Comparison of ENCODE assay signal across 17 cellular contexts in genomic region chr14:35992816-35993511, GRCh38.
DNase-seq lines count a peak whose midpoint lies in the region; ATAC-seq and TF ChIP-seq lines count a peak whose summit lies in the region.
"Had no signal": no experiment of that assay in that cellular context is flagged by ENCODE, and none has a peak within 500 bp of the region (broad histone marks: within the 10 kb centered on the region; RNA-seq: fewer than 3 reads in every experiment).

No MANE protein-coding gene starts in this region.

- H3K4me1 Mint-ChIP-seq in T-helper 2 cell treated with Interferon-gamma antibody and Interleukin-4, amounts not matched to agents 5 μg/mL and 100 μg/mL, for 36 hours (ENCODE audit: low read depth) = no peaks in the 10 kb centered on the region

- no peak for TF ChIP-seq CTCF in left lung (IDR thresholded peaks at IDR 0.05)

- intact Hi-C loops in left lung (cut with DNase I) = no loop called here

- ATAC-seq in left lung (peak; percentile 98), HG03439 (IDR thresholded peaks at IDR 0.05; ENCODE audit: unreplicated experiment) (no peak)
- ATAC-seq: A549, PC-3 had no signal

- no peaks in the 10 kb centered on the region for H3K9me3 Mint-ChIP-seq in T-helper 2 cell treated with Interferon-gamma antibody and Interleukin-4, amounts not matched to agents 5 μg/mL and 100 μg/mL, for 36 hours

- H3K27ac Mint-ChIP-seq in T-helper 2 cell treated with Interferon-gamma antibody and Interleukin-4, amounts not matched to agents 5 μg/mL and 100 μg/mL, for 36 hours = no peak overlapping the region

- DNase-seq in Ammon's horn (ENCODE audit: low spot score) (peak; percentile 59), NCI-H1092 treated with DMSO at 0.1 percent for 48 hours (lab: John Stamatoyannopoulos, UW) (peak; percentile 57), NCI-H69 (lab: John Stamatoyannopoulos, UW) (peak; percentile 19), left lung (peak in 1 of 2 donors; percentile 39), cerebellum (ENCODE audit: low spot score) (no peak), NCI-H748 treated with DMSO at 0.1 percent for 48 hours (lab: John Stamatoyannopoulos, UW) (no peak)
- no peak for DNase-seq in T-helper 2 cell treated with Interferon-gamma antibody and Interleukin-4, amounts not matched to agents 5 μg/mL and 100 μg/mL, for 36 hours (ENCODE audit: low spot score)
- DNase-seq: DND-41, GDM1, GOT3, KG1, NCI-H146, NCI-H510A treated with DMSO at 0.1 percent for 48 hours, PC-3 had no signal

- no peaks in the 10 kb centered on the region for H3K36me3 ChIP-seq in left lung
- H3K36me3 ChIP-seq: SJSA1 had no signal

- H3K27me3 Mint-ChIP-seq in T-helper 2 cell treated with Interferon-gamma antibody and Interleukin-4, amounts not matched to agents 5 μg/mL and 100 μg/mL, for 36 hours (ENCODE audit: low read depth) = peaks cover 2% of the 10 kb centered on the region

- H3K9me3 ChIP-seq in left lung = no peaks in the 10 kb centered on the region
- H3K9me3 ChIP-seq: A549, SJSA1 had no signal

- no peaks in the 10 kb centered on the region for H3K36me3 Mint-ChIP-seq in T-helper 2 cell treated with Interferon-gamma antibody and Interleukin-4, amounts not matched to agents 5 μg/mL and 100 μg/mL, for 36 hours (ENCODE audit: low read depth)

- H3K4me3 ChIP-seq in left lung = no peak overlapping the region
- H3K4me3 ChIP-seq: A549, SJSA1 had no signal

- H3K27me3 ChIP-seq in left lung = peaks cover 0 to 5% of the 10 kb centered on the region in 2 donors
- H3K27me3 ChIP-seq: SJSA1 had no signal

- H3K27ac ChIP-seq in left lung = no peak overlapping the region
- H3K27ac ChIP-seq: A549, SJSA1 had no signal

- no peaks in the 10 kb centered on the region for H3K4me1 ChIP-seq in left lung
- H3K4me1 ChIP-seq: SJSA1 had no signal

- no peak overlapping the region for H3K4me3 Mint-ChIP-seq in T-helper 2 cell treated with Interferon-gamma antibody and Interleukin-4, amounts not matched to agents 5 μg/mL and 100 μg/mL, for 36 hours

Comparison
In these comparisons a context has a peak if more than half of its experiments do, and no peak if none do; other contexts are left out.
1. DNase-seq: peak in Ammon's horn (single experiment), NCI-H1092 treated with DMSO at 0.1 percent for 48 hours (single experiment) and NCI-H69 (single experiment); none in cerebellum (single experiment), NCI-H748 treated with DMSO at 0.1 percent for 48 hours (single experiment) and T-helper 2 cell treated with Interferon-gamma antibody and Interleukin-4, amounts not matched to agents 5 μg/mL and 100 μg/mL, for 36 hours (single experiment).